In the genomic region with DNA sequence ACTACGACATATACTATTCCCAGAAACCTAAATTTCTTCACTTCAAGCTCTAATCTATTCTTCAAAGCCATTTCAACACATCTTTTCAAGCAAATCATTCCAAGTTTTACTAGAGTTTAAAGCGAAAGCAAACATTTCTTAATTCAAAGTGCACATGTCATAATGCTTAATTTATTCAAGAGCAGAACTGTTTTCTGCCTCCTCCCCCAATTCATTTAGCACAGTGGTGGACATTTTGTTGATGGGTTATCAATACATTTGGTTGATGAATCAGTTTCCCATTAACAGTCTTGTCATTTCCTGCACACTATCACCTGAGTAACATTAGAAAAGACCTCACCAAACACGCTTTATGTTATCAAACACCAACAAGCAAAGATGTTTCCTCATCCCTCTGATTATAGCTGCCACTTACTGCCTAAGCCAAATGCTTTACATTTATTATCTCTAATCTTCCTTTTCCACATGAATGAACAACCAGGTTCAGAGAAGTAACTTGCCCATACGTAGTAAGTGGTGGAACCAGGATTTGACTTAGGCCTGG, we compare ENCODE assay signal across 8 cellular contexts. TPM values are rescaled to one million over a fixed set of nuclear protein-coding genes. Genes with fewer than 3 reads are reported as not detected.
DNase-seq lines count a peak whose midpoint lies in the region; ATAC-seq, FAIRE-seq and TF ChIP-seq lines count a peak whose summit lies in the region.

No MANE protein-coding gene starts in this region.

- TF ChIP-seq RAD21 in A549 (conservative IDR thresholded peaks at IDR 0.05 in 1 of 2, IDR thresholded peaks at IDR 0.05 in 1 of 2): no peak
- no peak; a peak in 1 of 4 replicates for TF ChIP-seq RAD21 in K562 (CRISPR knock-in tag; conservative IDR thresholded peaks at IDR 0.05 in 1 of 2, IDR thresholded peaks at IDR 0.05 in 1 of 2)

- DNase-seq in A549 (ENCODE audit: low read depth in 1 of 2, low spot score in 1 of 2) (no peak), HFFc6 (no peak), K562 (ENCODE audit: extremely low read depth in 1 of 4, low spot score in 3 of 4) (peak in 2 of 4 experiments; percentile 52 to 72), frontal cortex (ENCODE audit: low spot score in 2 of 2) (no peak), omental fat pad (ENCODE audit: low spot score) (no peak), AG08396 (ENCODE audit: low spot score) (no peak)

- peak overlapping the region; percentile 5 to 100 for H3K9ac ChIP-seq in K562 (ENCODE audit: insufficient read depth in 1 of 2, low read depth in 2 of 2, low read length in 2 of 2)

- FAIRE-seq in A549 (lab: Jason Lieb, UNC) (no peak), K562 (lab: Jason Lieb, UNC) (peak; percentile 67), frontal cortex (lab: Jason Lieb, UNC) (no peak)

- H3K9me3 ChIP-seq in A549 (no peaks in the 10 kb centered on the region), K562 (replicated peaks; ENCODE audit: control insufficient read depth, insufficient read depth, low read depth, low read length) (no peaks in the 10 kb centered on the region), mesodermal cell (ENCODE audit: control insufficient read depth, low read length) (no peaks in the 10 kb centered on the region)

- H3K27ac Mint-ChIP-seq in HFFc6: peak overlapping the region; percentile 97

- CTCF ChIA-PET in A549 (lab: Yijun Ruan, JAX) (interaction anchor here (0.8 to 3.1 kb wide), 3 partner anchors 8 to 23 kb away, joined by 3 to 17 read pairs (median 3); no protein-coding TSS in a partner anchor), K562 (lab: Yijun Ruan, JAX; ENCODE audit: low intra/inter-chr PET ratio) (no interaction called here)

- H3K9me1 ChIP-seq in K562 (ENCODE audit: control insufficient read depth, insufficient read depth, low read length): peaks cover 4% of the 10 kb centered on the region

- H3K27me3 ChIP-seq in K562 (ENCODE audit: control insufficient read depth in 2 of 2, insufficient read depth in 2 of 2, low read length in 2 of 2): no peaks in the 10 kb centered on the region

- H3K36me3 ChIP-seq in K562 (ENCODE audit: control insufficient read depth, insufficient read depth, low read length) (peaks cover 57% of the 10 kb centered on the region), mesodermal cell (ENCODE audit: control insufficient read depth, insufficient read depth, low read length) (peaks cover 47% of the 10 kb centered on the region)

- peaks cover 68% of the 10 kb centered on the region for H3K79me2 ChIP-seq in K562 (ENCODE audit: control insufficient read depth, insufficient read depth, low read length)

- peak overlapping the region; percentile 86 for H3K4me3 ChIP-seq in A549
- H3K4me3 ChIP-seq in K562: peak overlapping the region; percentile 95
- H3K4me3 ChIP-seq in mesodermal cell (ENCODE audit: extremely low read depth, insufficient read depth, low read length, poor library complexity, severe bottlenecking): peak overlapping the region; percentile 97

- H3K27me3 Mint-ChIP-seq in HFFc6 (ENCODE audit: insufficient read depth): peaks cover 2% of the 10 kb centered on the region

- H3K4me1 ChIP-seq in A549 (peaks cover 13% of the 10 kb centered on the region), K562 (replicated peaks in 1 of 2; ENCODE audit: control insufficient read depth in 2 of 2, insufficient read depth in 2 of 2, low read length in 2 of 2) (peaks cover 20 to 32% of the 10 kb centered on the region in 2 experiments), mesodermal cell (ENCODE audit: control insufficient read depth, insufficient read depth, low read length, poor library complexity, severe bottlenecking) (peaks cover 16% of the 10 kb centered on the region)

- TSS peak; percentile 41 for BruUV-seq in K562 (replicated peaks; lab: Mats Ljungman, UMichigan)

- peaks cover 48% of the 10 kb centered on the region for H3K4me1 Mint-ChIP-seq in HFFc6 (ENCODE audit: low read depth)

- TF ChIP-seq CTCF in A549 (IDR thresholded peaks at IDR 0.05) (no peak), HFFc6 (IDR thresholded peaks at IDR 0.05) (no peak), K562 (IDR thresholded peaks at IDR 0.05 in 2 of 3, conservative IDR thresholded peaks at IDR 0.05 in 1 of 3; ENCODE audit: insufficient read depth in 2 of 3, low read depth in 1 of 3, low read length in 3 of 3) (no peak), omental fat pad (IDR thresholded peaks at IDR 0.05) (no peak)

- peak overlapping the region in 1 of 2 experiments; percentile 59; a peak in 2 of 6 replicates for H3K27ac ChIP-seq in A549
- peak overlapping the region; percentile 100 for H3K27ac ChIP-seq in K562 (ENCODE audit: extremely low read depth, low read depth, low read length)
- no peak overlapping the region for H3K27ac ChIP-seq in mesodermal cell (ENCODE audit: low read depth, low read length, severe bottlenecking)

- no peak for ATAC-seq in A549
- ATAC-seq in K562: peak; percentile 2; the same call in 1 of the 3 replicates
- no peak for ATAC-seq in omental fat pad (ENCODE audit: low FRiP score)
- ATAC-seq in HG02610 (IDR thresholded peaks at IDR 0.05; ENCODE audit: unreplicated experiment): no peak

- WGBS in A549 (ENCODE audit: missing lambda C conversion rate): 68% methylated on average over 4 of the region's 4 CpGs
- 8% methylated on average over 4 of the region's 4 CpGs for WGBS in K562 (ENCODE audit: insufficient coverage, low coverage, missing lambda C conversion rate)
- WGBS in mesodermal cell (ENCODE audit: insufficient coverage in 2 of 2), 2 experiments: 87 to 89% methylated on average over 3 to 4 of the region's 4 CpGs

- TF ChIP-seq POLR2A in A549 (IDR thresholded peaks at IDR 0.05; ENCODE audit: low read length) (no peak), K562 (conservative IDR thresholded peaks at IDR 0.05) (peak; percentile 22; the same call in 1 of the 2 replicates)

- no peak overlapping the region for H2AFZ ChIP-seq in K562 (ENCODE audit: low read depth, low read length)

- H4K20me1 ChIP-seq in K562 (replicated peaks; ENCODE audit: control insufficient read depth, insufficient read depth, low read length): peaks cover 33% of the 10 kb centered on the region; the same call in 1 of the 2 replicates

- H3K4me2 ChIP-seq in A549 (peak overlapping the region; percentile 85), K562 (ENCODE audit: insufficient read depth, low read length) (peak overlapping the region; percentile 97)

- TF ChIP-seq EP300 in A549 (IDR thresholded peaks at IDR 0.05): no peak
- peak; percentile 76; the same call in 1 of the 2 replicates for TF ChIP-seq EP300 in K562 (IDR thresholded peaks at IDR 0.05; ENCODE audit: low read length)

- POLR2A ChIA-PET in A549 (lab: Yijun Ruan, JAX): no interaction called here
- POLR2A ChIA-PET in K562 (lab: Yijun Ruan, JAX): interaction anchor here (0.5 to 7.6 kb wide), 17 partner anchors 10 to 1713 kb away, joined by 3 to 129 read pairs (median 3); partner anchors contain the start of gene RNU11

- peaks cover 34% of the 10 kb centered on the region for H3K36me3 Mint-ChIP-seq in HFFc6 (ENCODE audit: low read depth)

- H3K9me3 Mint-ChIP-seq in HFFc6: no peaks in the 10 kb centered on the region

- in situ Hi-C loops in K562 (cut with MboI): loop anchor here (10.0 kb wide), 1 partner anchor 395 kb away; no protein-coding TSS in a partner anchor

- intact Hi-C loops in K562 (cut with micrococcal nuclease): loop anchor here (10.0 kb wide), 1 partner anchor 535 kb away; the partner anchor contains the start of genes RNU11 and TAF12

- H3K4me3 Mint-ChIP-seq in HFFc6: peak overlapping the region; percentile 93

RNA-seq across cellular contexts. Expression of gene SRSF4, which starts 2.0 kb away (rescaled TPM):
- polyA plus RNA-seq in A549 (2011; rRNA removed): 43.6 and 45.6 TPM in 2 replicates
- polyA plus RNA-seq in A549 (2012; cell fraction: cytosol; rRNA removed): 27.6 and 35.7 TPM in 2 replicates
- polyA plus RNA-seq in A549 (2012; cell fraction: nucleus; rRNA removed): 41.8 and 72.8 TPM in 2 replicates
- 51.4 to 64.5 TPM (median 55.9 TPM) in 3 replicates for polyA plus RNA-seq in A549 (2017; fragmentation: RNase III; extraction: RNeasy Plus Mini Kit Qiagen cat#74134 plus additional on column Dnase treatment)
- 26.6 and 28.3 TPM in 2 replicates for polyA minus RNA-seq in A549 (2011; rRNA and poly(A)+ RNA removed)
- total RNA-seq in HFFc6 (2021; fragmentation: NEBNext Ultra II Directional; extraction: Animal tissue kit (Norgen Biotek cat#: 25700)): 10 to 100 TPM; 47.6 to 54.5 (median 51.5) TPM
- 110 and 300 TPM in 2 replicates for total RNA-seq in K562 (2011; cell fraction: chromatin; rRNA removed; ENCODE audit: low replicate concordance)
- 71.2 and 83.3 TPM in 2 replicates for total RNA-seq in K562 (2011; cell fraction: nucleolus; rRNA removed)
- 149 and 200 TPM in 2 replicates for total RNA-seq in K562 (2011; cell fraction: nucleoplasm; rRNA removed)
- 75.6 and 77.7 TPM in 2 replicates for total RNA-seq in K562 (2014; rRNA removed)
- total RNA-seq in K562 (2014; rRNA removed; fragmentation: Illumina TruSeq; extraction: Trizol): 68.4 and 70.8 TPM in 2 replicates
- total RNA-seq in K562 (2015; rRNA removed; fragmentation: Illumina TruSeq; extraction: Trizol): 84.2 and 91.4 TPM in 2 replicates
- 93.1 and 93.2 TPM in 2 replicates for total RNA-seq in K562 (2021)
- 69.6 and 82.0 TPM in 2 replicates for polyA plus RNA-seq in K562 (2011; rRNA removed)
- 37.1 and 75.0 TPM in 2 replicates for polyA plus RNA-seq in K562 (2011; cell fraction: cytosol; rRNA removed)
- polyA plus RNA-seq in K562 (2011; cell fraction: nucleus; rRNA removed): 90.7 and 117 TPM in 2 replicates
- polyA plus RNA-seq in K562 (2012): 67.1 and 100 TPM in 2 replicates
- 116 and 132 TPM in 2 replicates for polyA plus RNA-seq in K562 (2014; fragmentation: Illumina TruSeq; extraction: Trizol)
- 10 to 100 TPM; 15.9 to 18.4 TPM for polyA plus RNA-seq in K562 (2014; fragmentation: Nextera tagmentation; extraction: Ambion mirVana)
- polyA plus RNA-seq in K562 (2014; rRNA removed): 119 and 128 TPM in 2 replicates
- polyA minus RNA-seq in K562 (2011; rRNA and poly(A)+ RNA removed): 82.9 and 102 TPM in 2 replicates
- 30.6 and 39.6 TPM in 2 replicates for polyA minus RNA-seq in K562 (2011; cell fraction: cytosol; rRNA and poly(A)+ RNA removed)
- 32.4 and 56.8 TPM in 2 replicates for polyA minus RNA-seq in K562 (2011; cell fraction: nucleus; rRNA and poly(A)+ RNA removed)
- polyA plus RNA-seq in mesodermal cell (2013, experiment 1 of 2): 100 TPM
- polyA plus RNA-seq in mesodermal cell (2013, experiment 2 of 2): 99.0 TPM
- 49.7 TPM for total RNA-seq in frontal cortex
- 100 to 1,000 TPM in 1 of 4 donors, 10 to 100 TPM in 3; 75.3 to 117 (median 88.1) TPM for total RNA-seq in omental fat pad

RNA-seq across cellular contexts. Expression of gene MECR, which starts 51.0 kb away (rescaled TPM):
- polyA plus RNA-seq in A549 (2011; rRNA removed): 18.0 and 21.4 TPM in 2 replicates
- 27.8 and 31.4 TPM in 2 replicates for polyA plus RNA-seq in A549 (2012; cell fraction: cytosol; rRNA removed)
- 20.9 and 22.6 TPM in 2 replicates for polyA plus RNA-seq in A549 (2012; cell fraction: nucleus; rRNA removed)
- polyA plus RNA-seq in A549 (2017; fragmentation: RNase III; extraction: RNeasy Plus Mini Kit Qiagen cat#74134 plus additional on column Dnase treatment): 13.0 to 14.2 TPM (median 13.2 TPM) in 3 replicates
- polyA minus RNA-seq in A549 (2011; rRNA and poly(A)+ RNA removed): 28.2 and 29.4 TPM in 2 replicates
- 10 to 100 TPM; 20.5 to 27.1 (median 21.9) TPM for total RNA-seq in HFFc6 (2021; fragmentation: NEBNext Ultra II Directional; extraction: Animal tissue kit (Norgen Biotek cat#: 25700))
- 106 and 162 TPM in 2 replicates for total RNA-seq in K562 (2011; cell fraction: chromatin; rRNA removed; ENCODE audit: low replicate concordance)
- 106 and 111 TPM in 2 replicates for total RNA-seq in K562 (2011; cell fraction: nucleolus; rRNA removed)
- 98.9 and 104 TPM in 2 replicates for total RNA-seq in K562 (2011; cell fraction: nucleoplasm; rRNA removed)
- 42.9 and 48.1 TPM in 2 replicates for total RNA-seq in K562 (2014; rRNA removed)
- total RNA-seq in K562 (2014; rRNA removed; fragmentation: Illumina TruSeq; extraction: Trizol): 29.2 and 35.9 TPM in 2 replicates
- 27.5 and 30.4 TPM in 2 replicates for total RNA-seq in K562 (2015; rRNA removed; fragmentation: Illumina TruSeq; extraction: Trizol)
- total RNA-seq in K562 (2021): 48.8 and 51.2 TPM in 2 replicates
- 43.7 and 57.2 TPM in 2 replicates for polyA plus RNA-seq in K562 (2011; rRNA removed)
- polyA plus RNA-seq in K562 (2011; cell fraction: cytosol; rRNA removed): 46.1 and 47.4 TPM in 2 replicates
- 51.0 and 58.5 TPM in 2 replicates for polyA plus RNA-seq in K562 (2011; cell fraction: nucleus; rRNA removed)
- polyA plus RNA-seq in K562 (2012): 39.0 and 47.8 TPM in 2 replicates
- 52.8 and 58.3 TPM in 2 replicates for polyA plus RNA-seq in K562 (2014; fragmentation: Illumina TruSeq; extraction: Trizol)
- 10 to 100 TPM; 10.4 to 18.0 TPM for polyA plus RNA-seq in K562 (2014; fragmentation: Nextera tagmentation; extraction: Ambion mirVana)
- 58.6 and 61.2 TPM in 2 replicates for polyA plus RNA-seq in K562 (2014; rRNA removed)
- polyA minus RNA-seq in K562 (2011; rRNA and poly(A)+ RNA removed): 44.6 and 48.9 TPM in 2 replicates
- 25.6 and 31.0 TPM in 2 replicates for polyA minus RNA-seq in K562 (2011; cell fraction: cytosol; rRNA and poly(A)+ RNA removed)
- polyA minus RNA-seq in K562 (2011; cell fraction: nucleus; rRNA and poly(A)+ RNA removed): 33.3 and 39.5 TPM in 2 replicates
- 34.0 TPM for polyA plus RNA-seq in mesodermal cell (2013, experiment 1 of 2)
- 28.1 TPM for polyA plus RNA-seq in mesodermal cell (2013, experiment 2 of 2)
- 13.5 TPM for total RNA-seq in frontal cortex
- total RNA-seq in omental fat pad: 10 to 100 TPM; 18.0 to 29.4 (median 20.8) TPM

RNA-seq across cellular contexts. Expression of gene TMEM200B, which starts 56.0 kb away (rescaled TPM):
- polyA plus RNA-seq in A549 (2011; rRNA removed): 0.08 and 0.15 TPM in 2 replicates
- 0.07 and 0.08 TPM in 2 replicates for polyA plus RNA-seq in A549 (2012; cell fraction: cytosol; rRNA removed)
- 0.16 and 0.37 TPM in 2 replicates for polyA plus RNA-seq in A549 (2012; cell fraction: nucleus; rRNA removed)
- 0.18 to 0.37 TPM (median 0.29 TPM) in 3 replicates for polyA plus RNA-seq in A549 (2017; fragmentation: RNase III; extraction: RNeasy Plus Mini Kit Qiagen cat#74134 plus additional on column Dnase treatment)
- 0.08 TPM in 1 of 2 replicates, not detected in the other for polyA minus RNA-seq in A549 (2011; rRNA and poly(A)+ RNA removed)
- 10 to 100 TPM; 12.7 to 15.4 (median 13.6) TPM for total RNA-seq in HFFc6 (2021; fragmentation: NEBNext Ultra II Directional; extraction: Animal tissue kit (Norgen Biotek cat#: 25700))
- total RNA-seq in K562 (2011; cell fraction: chromatin; rRNA removed; ENCODE audit: low replicate concordance): 0.58 and 0.62 TPM in 2 replicates
- total RNA-seq in K562 (2011; cell fraction: nucleolus; rRNA removed): 0.26 and 0.33 TPM in 2 replicates
- total RNA-seq in K562 (2011; cell fraction: nucleoplasm; rRNA removed): 0.59 and 0.61 TPM in 2 replicates
- total RNA-seq in K562 (2014; rRNA removed): not detected in 2 replicates
- 0.04 TPM in 1 of 2 replicates, not detected in the other for total RNA-seq in K562 (2014; rRNA removed; fragmentation: Illumina TruSeq; extraction: Trizol)
- 0.11 TPM in 1 of 2 replicates, not detected in the other for total RNA-seq in K562 (2015; rRNA removed; fragmentation: Illumina TruSeq; extraction: Trizol)
- 0.11 and 0.13 TPM in 2 replicates for total RNA-seq in K562 (2021)
- polyA plus RNA-seq in K562 (2011; rRNA removed): 0.07 and 0.08 TPM in 2 replicates
- 0.04 and 0.09 TPM in 2 replicates for polyA plus RNA-seq in K562 (2011; cell fraction: cytosol; rRNA removed)
- 0.47 and 0.80 TPM in 2 replicates for polyA plus RNA-seq in K562 (2011; cell fraction: nucleus; rRNA removed)
- polyA plus RNA-seq in K562 (2012): 0.10 and 0.13 TPM in 2 replicates
- polyA plus RNA-seq in K562 (2014; fragmentation: Illumina TruSeq; extraction: Trizol): 0.06 and 0.10 TPM in 2 replicates
- polyA plus RNA-seq in K562 (2014; fragmentation: Nextera tagmentation; extraction: Ambion mirVana): under 1 TPM; 0.30 to 0.35 TPM
- polyA plus RNA-seq in K562 (2014; rRNA removed): 0.09 and 0.13 TPM in 2 replicates
- polyA minus RNA-seq in K562 (2011; rRNA and poly(A)+ RNA removed): 0.18 and 0.24 TPM in 2 replicates
- not detected in 2 replicates for polyA minus RNA-seq in K562 (2011; cell fraction: cytosol; rRNA and poly(A)+ RNA removed)
- 0.11 and 0.13 TPM in 2 replicates for polyA minus RNA-seq in K562 (2011; cell fraction: nucleus; rRNA and poly(A)+ RNA removed)
- 34.0 TPM for polyA plus RNA-seq in mesodermal cell (2013, experiment 1 of 2)
- polyA plus RNA-seq in mesodermal cell (2013, experiment 2 of 2): 37.8 TPM
- total RNA-seq in frontal cortex: 0.82 TPM
- total RNA-seq in omental fat pad: 10 to 100 TPM in 2 of 4 donors, 1 to 10 TPM in 2; 7.2 to 26.8 (median 9.7) TPM

RNA-seq across cellular contexts. Expression of gene PTPRU, which starts 56.6 kb away (rescaled TPM):
- polyA plus RNA-seq in A549 (2011; rRNA removed): 5.7 and 6.1 TPM in 2 replicates
- polyA plus RNA-seq in A549 (2012; cell fraction: cytosol; rRNA removed): 8.4 and 9.9 TPM in 2 replicates
- 23.1 and 27.8 TPM in 2 replicates for polyA plus RNA-seq in A549 (2012; cell fraction: nucleus; rRNA removed)
- polyA plus RNA-seq in A549 (2017; fragmentation: RNase III; extraction: RNeasy Plus Mini Kit Qiagen cat#74134 plus additional on column Dnase treatment): 5.6 to 6.1 TPM (median 5.9 TPM) in 3 replicates
- polyA minus RNA-seq in A549 (2011; rRNA and poly(A)+ RNA removed): 10.8 and 13.6 TPM in 2 replicates
- 1 to 10 TPM; 5.6 to 8.1 (median 7.0) TPM for total RNA-seq in HFFc6 (2021; fragmentation: NEBNext Ultra II Directional; extraction: Animal tissue kit (Norgen Biotek cat#: 25700))
- total RNA-seq in K562 (2011; cell fraction: chromatin; rRNA removed; ENCODE audit: low replicate concordance): 4.9 and 9.4 TPM in 2 replicates
- 10.3 and 12.5 TPM in 2 replicates for total RNA-seq in K562 (2011; cell fraction: nucleolus; rRNA removed)
- 6.5 and 6.9 TPM in 2 replicates for total RNA-seq in K562 (2011; cell fraction: nucleoplasm; rRNA removed)
- 2.9 and 4.3 TPM in 2 replicates for total RNA-seq in K562 (2014; rRNA removed)
- total RNA-seq in K562 (2014; rRNA removed; fragmentation: Illumina TruSeq; extraction: Trizol): 0.22 and 0.44 TPM in 2 replicates
- total RNA-seq in K562 (2015; rRNA removed; fragmentation: Illumina TruSeq; extraction: Trizol): 0.64 and 1.0 TPM in 2 replicates
- 2.7 and 3.1 TPM in 2 replicates for total RNA-seq in K562 (2021)
- 0.92 and 4.0 TPM in 2 replicates for polyA plus RNA-seq in K562 (2011; rRNA removed)
- 2.5 and 3.9 TPM in 2 replicates for polyA plus RNA-seq in K562 (2011; cell fraction: cytosol; rRNA removed)
- polyA plus RNA-seq in K562 (2011; cell fraction: nucleus; rRNA removed): 6.1 and 10.5 TPM in 2 replicates
- polyA plus RNA-seq in K562 (2012): 2.2 and 4.7 TPM in 2 replicates
- 1.3 and 1.7 TPM in 2 replicates for polyA plus RNA-seq in K562 (2014; fragmentation: Illumina TruSeq; extraction: Trizol)
- polyA plus RNA-seq in K562 (2014; fragmentation: Nextera tagmentation; extraction: Ambion mirVana): under 1 TPM; 0.01 to 0.03 TPM
- polyA plus RNA-seq in K562 (2014; rRNA removed): 1.5 and 2.5 TPM in 2 replicates
- polyA minus RNA-seq in K562 (2011; rRNA and poly(A)+ RNA removed): 0.91 and 2.5 TPM in 2 replicates
- polyA minus RNA-seq in K562 (2011; cell fraction: cytosol; rRNA and poly(A)+ RNA removed): 1.7 and 6.4 TPM in 2 replicates
- 3.6 and 6.8 TPM in 2 replicates for polyA minus RNA-seq in K562 (2011; cell fraction: nucleus; rRNA and poly(A)+ RNA removed)
- polyA plus RNA-seq in mesodermal cell (2013, experiment 1 of 2): 42.9 TPM
- polyA plus RNA-seq in mesodermal cell (2013, experiment 2 of 2): 30.9 TPM
- 30.2 TPM for total RNA-seq in frontal cortex
- total RNA-seq in omental fat pad: 10 to 100 TPM; 12.3 to 19.9 (median 15.9) TPM

Comparison
In these comparisons a context has a peak if more than half of its experiments do, and no peak if none do; other contexts are left out.
1. Of the 35 proteins assayed by ChIP-seq in both K562 and A549: peak only in K562: CEBPB, EP300, KDM1A, POLR2A and RNF2; only in A549: none; in both: none; in neither: 29; mixed calls (peak in some experiments, not most) for 1.